12 cellular contexts compared by ENCODE assay signal in genomic region chr2:203626952-203627681, GRCh38.
DNase-seq lines count a peak whose midpoint lies in the region; ATAC-seq and TF ChIP-seq lines count a peak whose summit lies in the region.
"Had no signal": no experiment of that assay in that cellular context is flagged by ENCODE, and none has a peak within 500 bp of the region (broad histone marks: within the 10 kb centered on the region; RNA-seq: fewer than 3 reads in every experiment).

No MANE protein-coding gene starts in this region.

- no peaks in the 10 kb centered on the region for H3K9me3 ChIP-seq in right lobe of liver
- H3K9me3 ChIP-seq in tibial artery, result no peaks in the 10 kb centered on the region
- no peaks in the 10 kb centered on the region for H3K9me3 ChIP-seq in BE2C

- TF ChIP-seq POLR2A in right lobe of liver (IDR thresholded peaks at IDR 0.05), result no peak

- H3K36me3 ChIP-seq in right lobe of liver (no peaks in the 10 kb centered on the region), tibial artery (no peaks in the 10 kb centered on the region), BE2C (no peaks in the 10 kb centered on the region)

- DNase-seq in M059J (ENCODE audit: low read depth) (peak; percentile 17), epidermal melanocyte (ENCODE audit: insufficient read length, low spot score) (peak; percentile 63), right lobe of liver (no peak), tibial artery (no peak), BE2C (no peak), NK-92 (lab: John Stamatoyannopoulos, UW; ENCODE audit: unreplicated experiment) (no peak), NCI-H2081 (lab: John Stamatoyannopoulos, UW) (no peak)
- DNase-seq: activated CD4-positive, alpha-beta T cell treated with anti-CD3 and anti-CD28 coated beads, Interleukin-2, amount 50 U/mL, for 48 hours; activated naive CD4-positive, alpha-beta T cell treated with Interleukin-2 at 50 U/mL for 16 hours; DMS53; NCI-H1436 had no signal

- 12% methylated on average over 2 of the region's 2 CpGs for WGBS in right lobe of liver (ENCODE audit: insufficient coverage, low coverage, low lambda C conversion rate, missing lambda C conversion rate)

- H3K4me3 ChIP-seq in right lobe of liver (no peak overlapping the region), tibial artery (no peak overlapping the region), BE2C (ENCODE audit: low read depth, low read length) (no peak overlapping the region)

- ATAC-seq in right lobe of liver (peak; percentile 28 to 57 (median 40)), GM19463 (IDR thresholded peaks at IDR 0.05; ENCODE audit: unreplicated experiment) (no peak)

- no peak for TF ChIP-seq CTCF in right lobe of liver (IDR thresholded peaks at IDR 0.05)
- TF ChIP-seq CTCF in tibial artery (IDR thresholded peaks at IDR 0.05), result no peak
- no peak for TF ChIP-seq CTCF in BE2C (IDR thresholded peaks at IDR 0.05; ENCODE audit: low read depth, low read length)

- H3K27ac ChIP-seq in right lobe of liver (peak overlapping the region in 2 of 3 donors; percentile 48 to 82), tibial artery (peak overlapping the region; percentile 9 to 47)

- H3K4me1 ChIP-seq in right lobe of liver (peaks cover 0 to 61% (median 17%) of the 10 kb centered on the region in 4 donors), tibial artery (peaks cover 0 to 15% (median 0%) of the 10 kb centered on the region in 4 donors), BE2C (no peaks in the 10 kb centered on the region)

- intact Hi-C loops in right lobe of liver (cut with DNase I), result no loop called here
- intact Hi-C loops in tibial artery (cut with DNase I; ENCODE audit: low total_unique reads), result no loop called here

- H3K27me3 ChIP-seq in right lobe of liver (no peaks in the 10 kb centered on the region), tibial artery (no peaks in the 10 kb centered on the region), BE2C (no peaks in the 10 kb centered on the region)

Comparison
In these comparisons a context has a peak if more than half of its experiments do, and no peak if none do; other contexts are left out.
1. DNase-seq: peak in M059J (single experiment) and epidermal melanocyte (single experiment); none in right lobe of liver (0 of 3), tibial artery (0 of 2), BE2C (single experiment), NK-92 (single experiment) and NCI-H2081 (0 of 2).